ENCODE assay signal across 17 cellular contexts in genomic region chr14:65252471-65253255, GRCh38.
"Had no signal": no experiment of that assay in that cellular context is flagged by ENCODE, and none has a peak within 500 bp of the region (broad histone marks: within the 10 kb centered on the region; RNA-seq: fewer than 3 reads in every experiment).

No MANE protein-coding gene starts in this region.

- H3K36me3 Mint-ChIP-seq: natural killer cell; stimulated activated effector memory CD8-positive, alpha-beta T cell treated with anti-CD3 and anti-CD28 coated beads, Interleukin-12 subunit alpha, Interleukin-12 subunit beta, amount 100 ng/mL, for 72 hours; type B pancreatic cell had no signal

- H3K79me2 ChIP-seq: hepatocyte had no signal

- H3K27me3 ChIP-seq: cardiac muscle cell, foreskin keratinocyte, hepatocyte, stomach had no signal

- H3K9me3 Mint-ChIP-seq: activated CD4-positive, alpha-beta T cell treated with anti-CD3 and anti-CD28 coated beads, Interleukin-2, amount 10 ng/mL, durations not matched to agents 7 days and 5 days; natural killer cell; stimulated activated effector memory CD8-positive, alpha-beta T cell treated with anti-CD3 and anti-CD28 coated beads, Interleukin-12 subunit alpha, Interleukin-12 subunit beta, amount 100 ng/mL, for 72 hours had no signal

- H3K4me2 ChIP-seq: hepatocyte had no signal

- DNase-seq: activated CD4-positive, alpha-beta T cell treated with anti-CD3 and anti-CD28 coated beads, Interleukin-2, amount 10 ng/mL, durations not matched to agents 7 days and 5 days; activated CD8-positive, alpha-beta memory T cell treated with anti-CD3 and anti-CD28 coated beads for 24 hours; activated gamma-delta T cell treated with Interleukin-2 at 50 U/mL for 16 hours; activated naive CD8-positive, alpha-beta T cell treated with anti-CD3 and anti-CD28 coated beads for 36 hours; amygdala; dermis blood vessel endothelial cell; effector memory CD4-positive, alpha-beta T cell; foreskin keratinocyte; natural killer cell; stimulated activated CD4-positive, alpha-beta T cell treated with anti-CD3 and anti-CD28 coated beads, Interleukin-4, amount 100 ng/mL, for 24 hours; stomach had no signal

- ATAC-seq: activated CD4-positive, CD25-positive, alpha-beta regulatory T cell treated with anti-CD3 and anti-CD28 coated beads, Interleukin-2, amount 50 U/mL, for 24 hours; foreskin keratinocyte; natural killer cell; sciatic nerve; stimulated activated effector memory CD8-positive, alpha-beta T cell treated with anti-CD3 and anti-CD28 coated beads, Interleukin-12 subunit alpha, Interleukin-12 subunit beta, amount 100 ng/mL, for 72 hours had no signal

- H3K9me3 ChIP-seq: stomach had no signal

- H3K27ac Mint-ChIP-seq: activated CD4-positive, alpha-beta T cell treated with anti-CD3 and anti-CD28 coated beads, Interleukin-2, amount 10 ng/mL, durations not matched to agents 7 days and 5 days; activated naive CD8-positive, alpha-beta T cell treated with anti-CD3 and anti-CD28 coated beads for 36 hours; natural killer cell; type B pancreatic cell had no signal

- H2AFZ ChIP-seq: hepatocyte had no signal

- H3K4me3 ChIP-seq: cardiac muscle cell, hepatocyte, stomach had no signal

- H3K27ac ChIP-seq: cardiac muscle cell, foreskin keratinocyte, hepatocyte, stomach had no signal

- H3K36me3 ChIP-seq: cardiac muscle cell, stomach had no signal
